In the genomic region with DNA sequence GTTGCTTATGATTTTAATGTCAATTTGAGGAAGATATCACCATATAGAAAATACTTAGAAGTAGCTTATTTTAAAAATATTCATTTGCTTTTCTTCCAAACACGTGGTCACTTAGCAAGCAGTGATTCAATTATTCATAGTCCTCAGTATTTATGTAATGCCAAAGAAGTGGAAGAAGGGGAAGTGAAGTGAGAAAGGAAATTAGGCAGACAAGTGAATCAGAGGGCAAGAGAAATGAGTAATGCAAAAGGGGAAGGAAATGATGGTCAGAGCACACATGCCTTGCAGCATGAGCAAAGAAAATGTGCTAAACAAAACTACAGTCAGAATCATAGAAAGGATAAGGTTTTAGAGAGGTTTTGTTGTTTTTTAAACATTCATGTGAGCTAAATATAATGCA, we compare ENCODE assay signal across 8 cellular contexts. TPM values are rescaled to one million over a fixed set of nuclear protein-coding genes. Genes with fewer than 3 reads are reported as not detected.
DNase-seq lines count a peak whose midpoint lies in the region; ATAC-seq and TF ChIP-seq lines count a peak whose summit lies in the region.

No MANE protein-coding gene starts in this region.

- no peaks in the 10 kb centered on the region for H3K27me3 Mint-ChIP-seq in memory B cell

- in situ Hi-C loops in GM13976 (cut with MboI; ENCODE audit: low sequenced_read_pairs, unreplicated experiment), result no loop called here

- peak; percentile 96 for ATAC-seq in GM21825 (IDR thresholded peaks at IDR 0.05; ENCODE audit: unreplicated experiment)
- ATAC-seq in memory B cell (ENCODE audit: low read depth), result peak; percentile 95

- H3K4me1 Mint-ChIP-seq in memory B cell, result peaks cover 13% of the 10 kb centered on the region

- peak; percentile 54 for DNase-seq in GM13976 (ENCODE audit: low spot score)
- DNase-seq in M059J (ENCODE audit: low read depth), result peak; percentile 88
- peak; percentile 76 for DNase-seq in astrocyte of the hippocampus (ENCODE audit: low read depth, low spot score)
- peak in 1 of 2 donors; percentile 33 for DNase-seq in memory B cell (ENCODE audit: low spot score in 2 of 2)
- DNase-seq in SW480 (ENCODE audit: low spot score), result no peak
- DNase-seq in stimulated activated CD4-positive, alpha-beta T cell treated with anti-CD3 and anti-CD28 coated beads, Interleukin-1b, Interleukin-23, amount 100 ng/mL, for 48 hours, result no peak
- DNase-seq in DMS153 (lab: John Stamatoyannopoulos, UW), result no peak

- TF ChIP-seq CTCF in GM13976 (IDR thresholded peaks at IDR 0.05; ENCODE audit: borderline replicate concordance, control extremely low read depth, extremely low read depth, insufficient read depth, missing control alignments), result no peak

- peaks cover 26% of the 10 kb centered on the region for H3K36me3 Mint-ChIP-seq in memory B cell

- peak overlapping the region; percentile 19 for H3K27ac Mint-ChIP-seq in memory B cell

- peaks cover 7% of the 10 kb centered on the region for H3K9me3 Mint-ChIP-seq in memory B cell

- peak overlapping the region; percentile 4 for H3K4me3 Mint-ChIP-seq in memory B cell

RNA-seq across cellular contexts. Expression of a gene that starts 31.8 kb away (rescaled TPM):
- total RNA-seq in M059J (2014; rRNA removed; shearing (Covaris generic)), result 14.3 and 26.3 TPM in 2 replicates

RNA-seq across cellular contexts. Expression of a gene that starts 32.6 kb away (rescaled TPM):
- total RNA-seq in M059J (2014; rRNA removed; shearing (Covaris generic)), result 41.6 and 59.6 TPM in 2 replicates

Comparison
In these comparisons a context has a peak if more than half of its experiments do, and no peak if none do; other contexts are left out.
1. DNase-seq: peak in GM13976 (single experiment), M059J (single experiment) and astrocyte of the hippocampus (single experiment); none in SW480 (single experiment), stimulated activated CD4-positive, alpha-beta T cell treated with anti-CD3 and anti-CD28 coated beads, Interleukin-1b, Interleukin-23, amount 100 ng/mL, for 48 hours (single experiment) and DMS153 (single experiment).